8 cellular contexts compared by ENCODE assay signal in genomic region chr10:90148121-90148855, GRCh38.
A peak's percentile ranks its signal among the peaks of the same experiment; 100 is the strongest.
DNase-seq lines count a peak whose midpoint lies in the region; ATAC-seq and TF ChIP-seq lines count a peak whose summit lies in the region.

No MANE protein-coding gene starts in this region.

- no peaks in the 10 kb centered on the region for H3K9me3 Mint-ChIP-seq in activated naive CD4-positive, alpha-beta T cell treated with anti-CD3 and anti-CD28 coated beads, Interleukin-2, amount 10 ng/mL, durations not matched to agents 7 days and 5 days

- TF ChIP-seq CTCF in VCaP (conservative IDR thresholded peaks at IDR 0.05) (peak; percentile 83), left lung (IDR thresholded peaks at IDR 0.05) (peak; percentile 21 to 35)

- H3K4me1 Mint-ChIP-seq in activated naive CD4-positive, alpha-beta T cell treated with anti-CD3 and anti-CD28 coated beads, Interleukin-2, amount 10 ng/mL, durations not matched to agents 7 days and 5 days = no peaks in the 10 kb centered on the region

- DNase-seq in DMS114 treated with DMSO at 0.1 percent for 48 hours (lab: John Stamatoyannopoulos, UW; ENCODE audit: unreplicated experiment) (peak; percentile 15), left lung (no peak), middle frontal gyrus (ENCODE audit: extremely low spot score, low spot score) (no peak), GOT3 (lab: John Stamatoyannopoulos, UW) (no peak)
- DNase-seq in activated naive CD4-positive, alpha-beta T cell treated with anti-CD3 and anti-CD28 coated beads, Interleukin-2, amount 10 ng/mL, durations not matched to agents 7 days and 5 days = no peak
- no peak for DNase-seq in stimulated activated CD4-positive, alpha-beta T cell treated with anti-CD3 and anti-CD28 coated beads, Interleukin-12 subunit alpha, Interleukin-12 subunit beta, amount 100 ng/mL, for 4 hours

- no peak overlapping the region for H3K27ac Mint-ChIP-seq in activated naive CD4-positive, alpha-beta T cell treated with anti-CD3 and anti-CD28 coated beads, Interleukin-2, amount 10 ng/mL, durations not matched to agents 7 days and 5 days

- no peaks in the 10 kb centered on the region for H3K27me3 Mint-ChIP-seq in activated naive CD4-positive, alpha-beta T cell treated with anti-CD3 and anti-CD28 coated beads, Interleukin-2, amount 10 ng/mL, durations not matched to agents 7 days and 5 days

- no peak for TF ChIP-seq EP300 in Ishikawa (IDR thresholded peaks at IDR 0.05; ENCODE audit: borderline replicate concordance)

- no peaks in the 10 kb centered on the region for H3K36me3 Mint-ChIP-seq in activated naive CD4-positive, alpha-beta T cell treated with anti-CD3 and anti-CD28 coated beads, Interleukin-2, amount 10 ng/mL, durations not matched to agents 7 days and 5 days

- TF ChIP-seq RAD21 in Ishikawa (IDR thresholded peaks at IDR 0.05; ENCODE audit: low read depth) = peak; percentile 69

- intact Hi-C loops in left lung (cut with DNase I) = no loop called here

- H3K4me3 ChIP-seq in left lung = no peak overlapping the region

- H3K27ac ChIP-seq in VCaP = no peak overlapping the region
- no peak overlapping the region for H3K27ac ChIP-seq in left lung

- CTCF ChIA-PET in activated naive CD4-positive, alpha-beta T cell treated with anti-CD3 and anti-CD28 coated beads, Interleukin-2, amount 10 ng/mL, durations not matched to agents 7 days and 5 days (lab: Charles Lee) = interaction anchor here (0.8 to 1.0 kb wide), 2 partner anchors 713 to 715 kb away, joined by 3 read pairs; no protein-coding TSS in a partner anchor

- no peaks in the 10 kb centered on the region for H3K4me1 ChIP-seq in left lung

- no peaks in the 10 kb centered on the region for H3K36me3 ChIP-seq in left lung

- peak; percentile 36 for ATAC-seq in left lung

- H3K27me3 ChIP-seq in left lung = no peaks in the 10 kb centered on the region

- no peak overlapping the region for H3K4me3 Mint-ChIP-seq in activated naive CD4-positive, alpha-beta T cell treated with anti-CD3 and anti-CD28 coated beads, Interleukin-2, amount 10 ng/mL, durations not matched to agents 7 days and 5 days

- H3K9me3 ChIP-seq in left lung = no peaks in the 10 kb centered on the region

TF ChIP-seq in Ishikawa, 13 proteins besides CTCF, POLR2A, EP300 and RAD21:
- TF ChIP-seq, protein P1, sequence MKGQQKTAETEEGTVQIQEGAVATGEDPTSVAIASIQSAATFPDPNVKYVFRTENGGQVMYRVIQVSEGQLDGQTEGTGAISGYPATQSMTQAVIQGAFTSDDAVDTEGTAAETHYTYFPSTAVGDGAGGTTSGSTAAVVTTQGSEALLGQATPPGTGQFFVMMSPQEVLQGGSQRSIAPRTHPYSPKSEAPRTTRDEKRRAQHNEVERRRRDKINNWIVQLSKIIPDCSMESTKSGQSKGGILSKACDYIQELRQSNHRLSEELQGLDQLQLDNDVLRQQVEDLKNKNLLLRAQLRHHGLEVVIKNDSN (IDR thresholded peaks at IDR 0.05) = no peak
- TF ChIP-seq EGR1 (IDR thresholded peaks at IDR 0.05) = no peak
- no peak for TF ChIP-seq FOXM1 (IDR thresholded peaks at IDR 0.05; ENCODE audit: borderline replicate concordance, low read depth)
- TF ChIP-seq REST (IDR thresholded peaks at IDR 0.05; ENCODE audit: low read depth) = no peak
- TF ChIP-seq YY1 (IDR thresholded peaks at IDR 0.05; ENCODE audit: low read depth) = no peak
- TF ChIP-seq, protein P2, sequence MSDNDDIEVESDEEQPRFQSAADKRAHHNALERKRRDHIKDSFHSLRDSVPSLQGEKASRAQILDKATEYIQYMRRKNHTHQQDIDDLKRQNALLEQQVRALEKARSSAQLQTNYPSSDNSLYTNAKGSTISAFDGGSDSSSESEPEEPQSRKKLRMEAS (IDR thresholded peaks at IDR 0.05) = no peak
- no peak for TF ChIP-seq TEAD4 (IDR thresholded peaks at IDR 0.05)
- TF ChIP-seq TAF1 (IDR thresholded peaks at IDR 0.05; ENCODE audit: low read depth) = no peak
- no peak for TF ChIP-seq TCF12 (IDR thresholded peaks at IDR 0.05; ENCODE audit: low read depth)
- no peak for TF ChIP-seq CREB1 (IDR thresholded peaks at IDR 0.05; ENCODE audit: low read depth)
- no peak for TF ChIP-seq NFIC (IDR thresholded peaks at IDR 0.05)
- no peak for TF ChIP-seq CEBPB (IDR thresholded peaks at IDR 0.05)
- TF ChIP-seq ZBTB7A (IDR thresholded peaks at IDR 0.05; ENCODE audit: low read depth) = no peak
